In genomic region chr11:66317766-66318575, GRCh38 we compare ENCODE assay signal across 8 cellular contexts. TPM values are rescaled to one million over a fixed set of nuclear protein-coding genes. Genes with fewer than 3 reads are reported as not detected.
DNase-seq lines count a peak whose midpoint lies in the region; ATAC-seq, FAIRE-seq and TF ChIP-seq lines count a peak whose summit lies in the region.

No MANE protein-coding gene starts in this region.

- no peaks in the 10 kb centered on the region for H3K27me3 ChIP-seq in DOHH2 (ENCODE audit: control insufficient read depth, low read length)
- peaks cover 2% of the 10 kb centered on the region for H3K27me3 ChIP-seq in iPS-15b (ENCODE audit: control insufficient read depth, insufficient read depth, low read length)
- no peaks in the 10 kb centered on the region for H3K27me3 ChIP-seq in HAP-1 (ENCODE audit: low read depth)

- H3K27ac ChIP-seq in DOHH2 (ENCODE audit: low read depth, low read length) (peak overlapping the region; percentile 94), adipose tissue (ENCODE audit: low read depth, low read length) (peak overlapping the region; percentile 20)

- ATAC-seq in HG02885 (IDR thresholded peaks at IDR 0.05; ENCODE audit: poor library complexity, unreplicated experiment), result no peak

- H3K9me2 ChIP-seq in DOHH2 (replicated peaks; ENCODE audit: control insufficient read depth, low read length), result no peaks in the 10 kb centered on the region

- no peaks in the 10 kb centered on the region for H3K79me2 ChIP-seq in DOHH2 (ENCODE audit: control insufficient read depth, low read length)

- H3K9me3 ChIP-seq in DOHH2 (ENCODE audit: control insufficient read depth, insufficient read depth, low read length) (peaks cover 8% of the 10 kb centered on the region; the same call in 1 of the 2 replicates), iPS-15b (ENCODE audit: control insufficient read depth, insufficient read depth, low read length) (no peaks in the 10 kb centered on the region), HAP-1 (no peaks in the 10 kb centered on the region; the same call in 1 of the 2 replicates)

- DNase-seq in NCI-H226 (peak; percentile 69), urothelium cell line (ENCODE audit: low spot score) (no peak), HAP-1 (ENCODE audit: low spot score in 2 of 2) (no peak)
- DNase-seq in stimulated activated CD8-positive, alpha-beta memory T cell treated with anti-CD3 and anti-CD28 coated beads, Interleukin-4, amount 100 ng/mL, for 24 hours (ENCODE audit: low read depth), result peak; percentile 42

- H3K4me2 ChIP-seq in DOHH2 (ENCODE audit: low read length), result peak overlapping the region; percentile 92

- no peaks in the 10 kb centered on the region for H3K36me3 ChIP-seq in DOHH2 (ENCODE audit: control insufficient read depth, low read length)
- no peaks in the 10 kb centered on the region for H3K36me3 ChIP-seq in iPS-15b (ENCODE audit: control insufficient read depth, insufficient read depth, low read length)
- H3K36me3 ChIP-seq in HAP-1 (replicated peaks), result no peaks in the 10 kb centered on the region

- H3K4me3 ChIP-seq in DOHH2 (ENCODE audit: low read length) (peak overlapping the region; percentile 72), iPS-15b (ENCODE audit: low read depth, low read length) (peak overlapping the region; percentile 13), HAP-1 (no peak overlapping the region)

- no peak overlapping the region for H3K9ac ChIP-seq in iPS-15b (ENCODE audit: low read depth, low read length)

- no peak for TF ChIP-seq CTCF in DOHH2 (IDR thresholded peaks at IDR 0.05; ENCODE audit: low read depth, low read length, poor library complexity, severe bottlenecking)

- in situ Hi-C loops in HAP-1 (cut with MboI; ENCODE audit: low sequenced_read_pairs), result no loop called here

- no peaks in the 10 kb centered on the region for H4K20me1 ChIP-seq in DOHH2 (ENCODE audit: control insufficient read depth, insufficient read depth, low read depth, low read length)

- H3K4me1 ChIP-seq in DOHH2 (ENCODE audit: control insufficient read depth, low read length), result peaks cover 47% of the 10 kb centered on the region
- peaks cover 13% of the 10 kb centered on the region for H3K4me1 ChIP-seq in iPS-15b (ENCODE audit: control insufficient read depth, insufficient read depth, low read length)
- H3K4me1 ChIP-seq in HAP-1, result peaks cover 4% of the 10 kb centered on the region

- FAIRE-seq in urothelium cell line (lab: Jason Lieb, UNC), result no peak

- 14 to 46% (median 16%) methylated on average over 14 to 15 of the region's 15 CpGs for WGBS in adipose tissue, 3 donors

- H3F3A ChIP-seq in DOHH2 (ENCODE audit: control insufficient read depth, insufficient read depth), result peaks cover 11% of the 10 kb centered on the region

RNA-seq across cellular contexts. Expression of gene CD248, which starts 1.1 kb away (rescaled TPM):
- polyA plus RNA-seq in adipose tissue, result 100 to 1,000 TPM in 1 of 3 donors, 10 to 100 TPM in 2; 22.3 to 327 (median 55.8) TPM

RNA-seq across cellular contexts. Expression of gene RIN1, which starts 18.3 kb away (rescaled TPM):
- polyA plus RNA-seq in adipose tissue, result 1 to 10 TPM; 4.8 to 9.0 (median 6.5) TPM

RNA-seq across cellular contexts. Expression of gene TMEM151A, which starts 26.3 kb away (rescaled TPM):
- polyA plus RNA-seq in adipose tissue, result 1 to 10 TPM in 1 of 3 donors, under 1 TPM in 2; 0.22 to 1.3 (median 0.75) TPM

RNA-seq across cellular contexts. Expression of gene BRMS1, which starts 26.9 kb away (rescaled TPM):
- 10 to 100 TPM; 33.5 to 40.2 (median 36.4) TPM for polyA plus RNA-seq in adipose tissue

RNA-seq across cellular contexts. Expression of gene YIF1A, which starts 29.0 kb away (rescaled TPM):
- polyA plus RNA-seq in adipose tissue, result 10 to 100 TPM; 62.9 to 84.3 (median 78.5) TPM

Comparison
In these comparisons a context has a peak if more than half of its experiments do, and no peak if none do; other contexts are left out.
1. DNase-seq: peak in NCI-H226 (single experiment) and stimulated activated CD8-positive, alpha-beta memory T cell treated with anti-CD3 and anti-CD28 coated beads, Interleukin-4, amount 100 ng/mL, for 24 hours (single experiment); none in urothelium cell line (single experiment) and HAP-1 (0 of 2).